In the genomic region with DNA sequence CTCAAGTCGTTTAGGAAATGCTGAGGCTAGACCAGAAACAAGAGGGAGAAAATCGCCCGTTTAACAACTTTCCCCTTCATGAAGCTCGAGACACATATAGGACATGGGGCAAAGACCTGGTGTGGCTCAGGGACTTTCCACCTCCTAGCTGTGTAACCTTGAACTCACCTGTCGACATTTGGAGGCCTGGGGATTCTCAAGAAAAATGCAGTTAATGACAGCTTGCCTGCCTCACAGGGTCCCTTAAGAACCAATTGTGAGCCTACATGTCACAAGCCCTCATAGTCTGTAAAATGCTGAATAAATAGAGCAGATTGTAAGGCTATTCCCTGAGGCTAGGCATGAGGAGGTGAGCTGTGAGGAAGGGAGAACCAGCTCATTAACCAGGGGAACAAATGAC, we compare ENCODE assay signal across 17 cellular contexts. TPM values are rescaled to one million over a fixed set of nuclear protein-coding genes. Genes with fewer than 3 reads are reported as not detected.
DNase-seq lines count a peak whose midpoint lies in the region; ATAC-seq, FAIRE-seq and TF ChIP-seq lines count a peak whose summit lies in the region.
"Had no signal": no experiment of that assay in that cellular context is flagged by ENCODE, and none has a peak within 500 bp of the region (broad histone marks: within the 10 kb centered on the region; RNA-seq: fewer than 3 reads in every experiment).

No MANE protein-coding gene starts in this region.

- DNase-seq in GM06990 (ENCODE audit: extremely low read depth, insufficient read length) (peak; percentile 44), H1 (ENCODE audit: low read depth in 1 of 2, low spot score in 2 of 2) (no peak), SIG-M5 treated with dmso at 0.1 percent for 504 hours (lab: John Stamatoyannopoulos, UW; ENCODE audit: unreplicated experiment) (no peak), neuronal stem cell (ENCODE audit: low spot score) (no peak), upper lobe of right lung (no peak)
- DNase-seq: activated CD8-positive, alpha-beta memory T cell treated with anti-CD3 and anti-CD28 coated beads for 24 hours; activated gamma-delta T cell treated with Interleukin-2 at 50 U/mL for 16 hours; Caco-2; midbrain; SHP77 had no signal

- CTCF ChIA-PET in H1 (lab: Charles Lee; ENCODE audit: partially characterized antibody) = interaction anchor here (0.5 to 2.5 kb wide), 9 partner anchors 8 to 88 kb away, joined by 3 to 15 read pairs (median 4); no protein-coding TSS in a partner anchor

- H3K79me2 ChIP-seq in H1 (ENCODE audit: control insufficient read depth in 1 of 2, insufficient read depth in 2 of 2, low read length in 2 of 2) = no peaks in the 10 kb centered on the region
- H3K79me2 ChIP-seq: parathyroid adenoma had no signal

- H3K23ac ChIP-seq in H1 (ENCODE audit: insufficient read length) (no peak overlapping the region), neuronal stem cell (ENCODE audit: low read depth, low read length, poor library complexity) (no peak overlapping the region)

- H3K4me1 ChIP-seq in H1 (replicated peaks in 1 of 4; ENCODE audit: control insufficient read depth in 3 of 4, insufficient read depth in 4 of 4, low read length in 3 of 4) (peaks cover 0 to 16% (median 8%) of the 10 kb centered on the region in 4 experiments; a peak in 6 of 7 replicates), neuronal stem cell (ENCODE audit: control insufficient read depth in 2 of 2, insufficient read depth in 1 of 2, low read depth in 1 of 2, low read length in 2 of 2) (peaks cover 6 to 13% of the 10 kb centered on the region in 2 donors), upper lobe of right lung (peaks cover 13% of the 10 kb centered on the region)
- H3K4me1 ChIP-seq: parathyroid adenoma had no signal

- no peak for TF ChIP-seq POLR2A in H1 (IDR thresholded peaks at IDR 0.05; ENCODE audit: control extremely low read depth in 1 of 2, low read depth in 2 of 2, low read length in 2 of 2)

- intact Hi-C loops in upper lobe of right lung (cut with DNase I) = no loop called here

- H4K91ac ChIP-seq in H1 (replicated peaks; ENCODE audit: insufficient read length, low read length) (peak overlapping the region; percentile 11), neuronal stem cell (ENCODE audit: low read depth, low read length, poor library complexity) (no peak overlapping the region)

- H2BK5ac ChIP-seq in H1 (ENCODE audit: low read depth, low read length) (no peak overlapping the region), neuronal stem cell (ENCODE audit: low read length) (no peak overlapping the region)

- no peak overlapping the region for H2BK20ac ChIP-seq in H1 (ENCODE audit: low read length)

- no peaks in the 10 kb centered on the region for H3K9me3 ChIP-seq in H1 (ENCODE audit: insufficient read depth in 2 of 2, low read depth in 1 of 2, low read length in 1 of 2)
- no peaks in the 10 kb centered on the region for H3K9me3 ChIP-seq in neuronal stem cell (replicated peaks in 1 of 2; ENCODE audit: control insufficient read depth in 2 of 2, insufficient read depth in 1 of 2, low read depth in 1 of 2, low read length in 2 of 2)
- no peaks in the 10 kb centered on the region for H3K9me3 ChIP-seq in upper lobe of right lung
- H3K9me3 ChIP-seq: Caco-2 had no signal

- no peak for TF ChIP-seq RAD21 in H1 (IDR thresholded peaks at IDR 0.05 in 1 of 2, conservative IDR thresholded peaks at IDR 0.05 in 1 of 2; ENCODE audit: low read depth in 2 of 2, low read length in 2 of 2)

- H2BK15ac ChIP-seq in H1 (ENCODE audit: low read length) = no peak overlapping the region; the same call in 1 of the 2 replicates
- H2BK15ac ChIP-seq in neuronal stem cell (ENCODE audit: low read length) = no peak overlapping the region

- peak; percentile 26 for ATAC-seq in GM19324 (IDR thresholded peaks at IDR 0.05; ENCODE audit: low FRiP score, unreplicated experiment)
- ATAC-seq in HG02973 (IDR thresholded peaks at IDR 0.05; ENCODE audit: unreplicated experiment) = peak; percentile 35
- ATAC-seq in upper lobe of right lung = no peak
- no peak for ATAC-seq in HG02623 (IDR thresholded peaks at IDR 0.05; ENCODE audit: unreplicated experiment)

- FAIRE-seq in H1 (lab: Jason Lieb, UNC) = no peak
- FAIRE-seq: TTC549 had no signal

- H4K5ac ChIP-seq in H1 (ENCODE audit: insufficient read length, low read depth, low read length) = no peak overlapping the region

- H4K8ac ChIP-seq in H1 (ENCODE audit: extremely low read depth, insufficient read depth, low read length) (no peak overlapping the region), neuronal stem cell (ENCODE audit: low read depth, low read length) (no peak overlapping the region)

- H3K27me3 ChIP-seq in GM06990 (replicated peaks; ENCODE audit: control insufficient read depth, insufficient read depth, low read length) = no peaks in the 10 kb centered on the region
- H3K27me3 ChIP-seq in H1 (replicated peaks in 1 of 4; ENCODE audit: control insufficient read depth in 3 of 4, extremely low read depth in 1 of 4, insufficient read depth in 3 of 4, low read length in 3 of 4) = no peaks in the 10 kb centered on the region
- H3K27me3 ChIP-seq in neuronal stem cell (ENCODE audit: control insufficient read depth in 3 of 3, insufficient read depth in 3 of 3, low read depth in 1 of 3, low read length in 3 of 3) = no peaks in the 10 kb centered on the region
- no peaks in the 10 kb centered on the region for H3K27me3 ChIP-seq in upper lobe of right lung

- TF ChIP-seq CTCF in GM06990 (IDR thresholded peaks at IDR 0.05; ENCODE audit: insufficient read depth, low read length, poor library complexity, severe bottlenecking) (no peak), H1 (IDR thresholded peaks at IDR 0.05; ENCODE audit: control extremely low read depth in 1 of 3, insufficient read depth in 1 of 3, low read depth in 1 of 3, low read length in 3 of 3) (no peak), upper lobe of right lung (IDR thresholded peaks at IDR 0.05) (no peak)

- no peaks in the 10 kb centered on the region for H4K20me1 ChIP-seq in H1 (replicated peaks in 1 of 2; ENCODE audit: control insufficient read depth in 1 of 2, insufficient read depth in 2 of 2, low read length in 2 of 2)

- no peak overlapping the region for H2AFZ ChIP-seq in H1 (ENCODE audit: low read length)
- H2AFZ ChIP-seq in neuronal stem cell (ENCODE audit: low read length) = no peak overlapping the region
- H2AFZ ChIP-seq: parathyroid adenoma had no signal

- no peak overlapping the region for H3K18ac ChIP-seq in H1 (ENCODE audit: extremely low read depth, low read length)
- H3K18ac ChIP-seq in neuronal stem cell (ENCODE audit: low read length) = no peak overlapping the region

- H3K4ac ChIP-seq in H1 (replicated peaks; ENCODE audit: insufficient read length, low read depth, low read length) (no peak overlapping the region), neuronal stem cell (ENCODE audit: low read length) (no peak overlapping the region)

- no peak for TF ChIP-seq EP300 in H1 (IDR thresholded peaks at IDR 0.05; ENCODE audit: borderline replicate concordance in 1 of 2, low read depth in 2 of 2, low read length in 2 of 2)

- H2BK120ac ChIP-seq in H1 (replicated peaks; ENCODE audit: low read depth, low read length) (no peak overlapping the region), neuronal stem cell (ENCODE audit: low read depth, low read length) (no peak overlapping the region)

- H3K4me3 ChIP-seq in GM06990 (replicated peaks; ENCODE audit: low read depth, low read length) (no peak overlapping the region), H1 (ENCODE audit: extremely low read depth in 1 of 4, insufficient read depth in 2 of 4, low read depth in 3 of 4, low read length in 4 of 4) (no peak overlapping the region), neuronal stem cell (ENCODE audit: low read length in 2 of 2) (no peak overlapping the region), upper lobe of right lung (no peak overlapping the region)

- no peaks in the 10 kb centered on the region; the same call in 1 of the 2 replicates for H3K23me2 ChIP-seq in H1 (ENCODE audit: low read depth, low read length)

- POLR2A ChIA-PET in H1 (lab: Charles Lee; ENCODE audit: partially characterized antibody) = interaction anchor here (0.6 to 31.5 kb wide), 3 partner anchors 11 to 52 kb away, joined by 3 to 424 read pairs (median 4); a partner anchor contains a TSS

- no peak overlapping the region for H3K4me2 ChIP-seq in H1 (ENCODE audit: insufficient read depth in 1 of 2, low read depth in 2 of 2, low read length in 2 of 2)
- no peak overlapping the region for H3K4me2 ChIP-seq in neuronal stem cell (ENCODE audit: insufficient read depth, low read length, poor library complexity, severe bottlenecking)

- H3K36me3 ChIP-seq in GM06990 (ENCODE audit: control insufficient read depth, insufficient read depth, low read length) (no peaks in the 10 kb centered on the region), H1 (ENCODE audit: control insufficient read depth in 2 of 4, insufficient read depth in 4 of 4, low read length in 3 of 4) (no peaks in the 10 kb centered on the region), neuronal stem cell (replicated peaks in 1 of 2; ENCODE audit: control insufficient read depth in 2 of 2, insufficient read depth in 2 of 2, low read length in 2 of 2) (no peaks in the 10 kb centered on the region), upper lobe of right lung (no peaks in the 10 kb centered on the region)

- no peaks in the 10 kb centered on the region for H3K79me1 ChIP-seq in H1 (ENCODE audit: low read depth, low read length)
- H3K79me1 ChIP-seq in neuronal stem cell (ENCODE audit: low read depth, low read length) = no peaks in the 10 kb centered on the region

- H2AK5ac ChIP-seq in H1 (ENCODE audit: low read depth, low read length) = no peak overlapping the region
- H2AK5ac ChIP-seq in neuronal stem cell (ENCODE audit: low read depth, low read length) = no peak overlapping the region

- no peak overlapping the region for H3K56ac ChIP-seq in H1 (replicated peaks; ENCODE audit: insufficient read length, low read depth, low read length)

- H3K9ac ChIP-seq in H1 (replicated peaks in 1 of 4; ENCODE audit: extremely low read depth in 1 of 4, low read depth in 3 of 4, low read length in 3 of 4) = no peak overlapping the region
- H3K9ac ChIP-seq in neuronal stem cell (ENCODE audit: low read depth, low read length, poor library complexity) = no peak overlapping the region
- H3K9ac ChIP-seq: parathyroid adenoma had no signal

- WGBS in H1 (ENCODE audit: extremely low coverage in 1 of 2, insufficient coverage in 1 of 2, insufficient read length in 1 of 2, insufficient replicate concordance in 2 of 2, low coverage in 1 of 2, low lambda C conversion rate in 2 of 2, missing lambda C conversion rate in 1 of 2), 2 experiments = 77% methylated on average over 5 of the region's 5 CpGs; no CpG with 5 or more reads in 1 of the 2 experiments
- no CpG with 5 or more reads among the region's 5 CpGs for whole genome bisulfite sequencing in neuronal stem cell (ENCODE audit: extremely low coverage in 2 of 2, insufficient read length in 2 of 2, insufficient replicate concordance in 1 of 2), 2 donors

- H2BK12ac ChIP-seq in H1 (ENCODE audit: low read depth, low read length) (no peak overlapping the region), neuronal stem cell (ENCODE audit: low read length) (no peak overlapping the region)

- H3K14ac ChIP-seq in H1 (ENCODE audit: insufficient read length) (no peak overlapping the region), neuronal stem cell (ENCODE audit: low read length) (no peak overlapping the region)

- no peak overlapping the region for H3K27ac ChIP-seq in H1 (ENCODE audit: low read depth, low read length)
- no peak overlapping the region for H3K27ac ChIP-seq in neuronal stem cell (replicated peaks; ENCODE audit: low read length)
- no peak overlapping the region for H3K27ac ChIP-seq in upper lobe of right lung
- H3K27ac ChIP-seq: parathyroid adenoma had no signal

RNA-seq across cellular contexts. Expression of a gene that starts 35.1 kb away (rescaled TPM):
- 56.3 and 59.0 TPM in 2 replicates for total RNA-seq in H1 (2021; fragmentation: NEBNext Ultra II Directional; extraction: Animal tissue kit (Norgen Biotek cat#: 25700))
- 13.7 and 27.7 TPM in 2 replicates for polyA plus RNA-seq in H1 (2011; rRNA removed)
- polyA plus RNA-seq in H1 (2011; cell fraction: cytosol; rRNA removed) = 26.3 TPM
- 10.6 TPM for polyA plus RNA-seq in H1 (2011; cell fraction: nucleus; rRNA removed)
- polyA plus RNA-seq in H1 (2012, experiment 1 of 2) = 41.6 to 71.7 TPM (median 46.4 TPM) in 4 replicates
- polyA plus RNA-seq in H1 (2012, experiment 2 of 2) = 8.8 TPM
- polyA plus RNA-seq in H1 (2013, experiment 1 of 2) = 34.4 TPM
- 35.2 TPM for polyA plus RNA-seq in H1 (2013, experiment 2 of 2)
- 29.0 and 31.2 TPM in 2 replicates for polyA minus RNA-seq in H1 (2011; rRNA and poly(A)+ RNA removed)
- polyA minus RNA-seq in H1 (2011; cell fraction: cytosol; rRNA and poly(A)+ RNA removed) = 36.3 TPM
- polyA minus RNA-seq in H1 (2011; cell fraction: nucleus; rRNA and poly(A)+ RNA removed) = 31.8 TPM
- 33.8 TPM for polyA plus RNA-seq in neuronal stem cell (2013, experiment 1 of 2)
- polyA plus RNA-seq in neuronal stem cell (2013, experiment 2 of 2) = 33.1 TPM
- 10.2 TPM for total RNA-seq in upper lobe of right lung

RNA-seq across cellular contexts. Expression of a gene that starts 35.3 kb away (rescaled TPM):
- 181 and 194 TPM in 2 replicates for total RNA-seq in H1 (2021; fragmentation: NEBNext Ultra II Directional; extraction: Animal tissue kit (Norgen Biotek cat#: 25700))
- 140 and 155 TPM in 2 replicates for polyA plus RNA-seq in H1 (2011; rRNA removed)
- polyA plus RNA-seq in H1 (2011; cell fraction: cytosol; rRNA removed) = 179 TPM
- 236 TPM for polyA plus RNA-seq in H1 (2011; cell fraction: nucleus; rRNA removed)
- 129 to 235 TPM (median 148 TPM) in 4 replicates for polyA plus RNA-seq in H1 (2012, experiment 1 of 2)
- polyA plus RNA-seq in H1 (2012, experiment 2 of 2) = 34.5 TPM
- polyA plus RNA-seq in H1 (2013, experiment 1 of 2) = 213 TPM
- polyA plus RNA-seq in H1 (2013, experiment 2 of 2) = 198 TPM
- 163 and 196 TPM in 2 replicates for polyA minus RNA-seq in H1 (2011; rRNA and poly(A)+ RNA removed)
- polyA minus RNA-seq in H1 (2011; cell fraction: cytosol; rRNA and poly(A)+ RNA removed) = 156 TPM
- 471 TPM for polyA minus RNA-seq in H1 (2011; cell fraction: nucleus; rRNA and poly(A)+ RNA removed)
- 99.1 TPM for polyA plus RNA-seq in neuronal stem cell (2013, experiment 1 of 2)
- 97.4 TPM for polyA plus RNA-seq in neuronal stem cell (2013, experiment 2 of 2)
- 86.6 TPM for total RNA-seq in upper lobe of right lung

RNA-seq across cellular contexts. Expression of a gene that starts 53.8 kb away (rescaled TPM):
- total RNA-seq in H1 (2021; fragmentation: NEBNext Ultra II Directional; extraction: Animal tissue kit (Norgen Biotek cat#: 25700)) = 11.4 TPM in 2 replicates
- 11.0 and 15.1 TPM in 2 replicates for polyA plus RNA-seq in H1 (2011; rRNA removed)
- polyA plus RNA-seq in H1 (2011; cell fraction: cytosol; rRNA removed) = 12.3 TPM
- 18.8 TPM for polyA plus RNA-seq in H1 (2011; cell fraction: nucleus; rRNA removed)
- 10.3 to 14.9 TPM (median 13.8 TPM) in 4 replicates for polyA plus RNA-seq in H1 (2012, experiment 1 of 2)
- polyA plus RNA-seq in H1 (2012, experiment 2 of 2) = 12.0 TPM
- polyA plus RNA-seq in H1 (2013, experiment 1 of 2) = 7.0 TPM
- polyA plus RNA-seq in H1 (2013, experiment 2 of 2) = 6.3 TPM
- 5.6 and 11.5 TPM in 2 replicates for polyA minus RNA-seq in H1 (2011; rRNA and poly(A)+ RNA removed)
- polyA minus RNA-seq in H1 (2011; cell fraction: cytosol; rRNA and poly(A)+ RNA removed) = 7.4 TPM
- polyA minus RNA-seq in H1 (2011; cell fraction: nucleus; rRNA and poly(A)+ RNA removed) = 5.3 TPM
- not detected for polyA plus RNA-seq in neuronal stem cell (2013, experiment 1 of 2)
- 0.03 TPM for polyA plus RNA-seq in neuronal stem cell (2013, experiment 2 of 2)
- 6.7 TPM for total RNA-seq in upper lobe of right lung
- total RNA-seq: A673, fibroblast of villous mesenchyme had no signal

Comparison
In these comparisons a context has a peak if more than half of its experiments do, and no peak if none do; other contexts are left out.
1. ATAC-seq: peak in GM19324 (single experiment) and HG02973 (single experiment); none in upper lobe of right lung (single experiment) and HG02623 (single experiment).